8 cellular contexts compared by ENCODE assay signal in genomic region chr5:177351392-177352329, GRCh38. TPM values are rescaled to one million over a fixed set of nuclear protein-coding genes. Genes with fewer than 3 reads are reported as not detected.
DNase-seq lines count a peak whose midpoint lies in the region; ATAC-seq and TF ChIP-seq lines count a peak whose summit lies in the region.

TSS of gene LMAN2 (minus strand) at chr5:177351668. CDS start at chr5:177351647, 21 bp downstream.

- H3K9me2 ChIP-seq in SK-N-SH = no peaks in the 10 kb centered on the region

- TF ChIP-seq POLR2A in testis (IDR thresholded peaks at IDR 0.05) = no peak

- H2AFZ ChIP-seq in SK-N-SH (ENCODE audit: low read depth) = peak within 1 kb of the TSS; percentile 96

- H3K9me3 ChIP-seq in SK-N-SH (no peaks in the 10 kb centered on the region), testis (no peaks in the 10 kb centered on the region)

- intact Hi-C loops in testis (cut with DNase I; ENCODE audit: low total_unique reads) = no loop called here

- H3K27me3 ChIP-seq in SK-N-SH (ENCODE audit: insufficient read depth) = no peaks in the 10 kb centered on the region
- H3K27me3 ChIP-seq in testis = no peaks in the 10 kb centered on the region

- no peaks in the 10 kb centered on the region for H3F3A ChIP-seq in SK-N-SH (replicated peaks; ENCODE audit: insufficient read depth)

- ATAC-seq in HG02571 (IDR thresholded peaks at IDR 0.05; ENCODE audit: unreplicated experiment) = peak; percentile 86
- ATAC-seq in omental fat pad (ENCODE audit: low FRiP score) = peak; percentile 97

- no peak for TF ChIP-seq RAD21 in SK-N-SH (IDR thresholded peaks at IDR 0.05; ENCODE audit: low read length)

- peaks cover 48% of the 10 kb centered on the region for H3K79me2 ChIP-seq in SK-N-SH (ENCODE audit: insufficient read depth)

- H3K4me3 ChIP-seq in SK-N-SH (ENCODE audit: low read depth in 2 of 2, low read length in 1 of 2) (peak within 1 kb of the TSS; percentile 96 to 100), testis (peak within 1 kb of the TSS; percentile 70 to 86)

- H3K36me3 ChIP-seq in SK-N-SH (replicated peaks in 1 of 2; ENCODE audit: control insufficient read depth in 1 of 2, insufficient read depth in 2 of 2, low read length in 1 of 2) (peaks cover 16% of the 10 kb centered on the region in 2 experiments), testis (ENCODE audit: low read depth, missing control alignments) (no peaks in the 10 kb centered on the region)

- POLR2A ChIA-PET in SK-N-SH (lab: Yijun Ruan, JAX) = interaction anchor here (0.5 to 2.4 kb wide), 7 partner anchors 9 to 705 kb away, joined by 3 to 18 read pairs (median 5); partner anchors contain the start of genes PRELID1, RAB24 and TSPAN17

- H3K4me2 ChIP-seq in SK-N-SH = peak within 1 kb of the TSS; percentile 92

- peak within 1 kb of the TSS; percentile 97 for H3K9ac ChIP-seq in SK-N-SH

- DNase-seq in GM04503 (ENCODE audit: low read depth) (peak; percentile 90), NCI-H1048 (lab: John Stamatoyannopoulos, UW) (peak; percentile 85), SK-N-SH (peak; percentile 95), glomerular endothelial cell (ENCODE audit: extremely low read depth, low read depth, low spot score) (peak; percentile 81), omental fat pad (ENCODE audit: low spot score) (peak; percentile 80), testis (peak; percentile 97)
- peak; percentile 90 for DNase-seq in activated naive CD4-positive, alpha-beta T cell treated with anti-CD3 and anti-CD28 coated beads, Interleukin-2, amount 50 U/mL, for 16 hours

- CTCF ChIA-PET in SK-N-SH (lab: Yijun Ruan, JAX) = interaction anchor here (0.6 to 3.0 kb wide), 15 partner anchors 9 to 1459 kb away, joined by 3 to 10 read pairs (median 4); no protein-coding TSS in a partner anchor

- TF ChIP-seq EP300 in SK-N-SH (IDR thresholded peaks at IDR 0.05; ENCODE audit: borderline replicate concordance in 1 of 2, low read depth in 1 of 2, low read length in 1 of 2) = no peak

- peaks cover 5 to 23% of the 10 kb centered on the region in 2 experiments; a peak in 3 of 4 replicates for H3K4me1 ChIP-seq in SK-N-SH (ENCODE audit: control insufficient read depth in 1 of 2, insufficient read depth in 2 of 2, low read depth in 1 of 2, low read length in 1 of 2)
- peaks cover 16% of the 10 kb centered on the region for H3K4me1 ChIP-seq in testis

- H3K27ac ChIP-seq in SK-N-SH (ENCODE audit: low read depth in 2 of 2, low read length in 1 of 2) (peak within 1 kb of the TSS; percentile 98), testis (peak within 1 kb of the TSS; percentile 85 to 93)

- 5% methylated on average over 47 of the region's 55 CpGs for WGBS in SK-N-SH (ENCODE audit: low lambda C conversion rate)
- WGBS in testis, 2 donors = 6 to 11% methylated on average over 34 to 55 of the region's 55 CpGs

- TF ChIP-seq CTCF in SK-N-SH (IDR thresholded peaks at IDR 0.05) (no peak), omental fat pad (IDR thresholded peaks at IDR 0.05) (no peak), testis (IDR thresholded peaks at IDR 0.05) (no peak)

- peaks cover 5% of the 10 kb centered on the region; the same call in 1 of the 2 replicates for H4K20me1 ChIP-seq in SK-N-SH (ENCODE audit: insufficient read depth)

TF ChIP-seq in SK-N-SH, 30 proteins besides CTCF, POLR2A, EP300 and RAD21 (continues in another document):
- TF ChIP-seq ZBTB33 (IDR thresholded peaks at IDR 0.05; ENCODE audit: borderline replicate concordance, low read depth) (peak; percentile 22; the same call in 1 of the 2 replicates), MXI1 (IDR thresholded peaks at IDR 0.05; ENCODE audit: low read depth, low read length) (peak; percentile 70; the same call in 1 of the 2 replicates), RFX5 (IDR thresholded peaks at IDR 0.05; ENCODE audit: low read length) (no peak), REST (IDR thresholded peaks at IDR 0.05; ENCODE audit: low read depth, low read length) (0 out of 2 replicates have a peak, but pooled peaks have one; percentile 25), MAX (IDR thresholded peaks at IDR 0.05; ENCODE audit: low read depth) (peak; percentile 65), CHD2 (IDR thresholded peaks at IDR 0.05; ENCODE audit: low read length, partially characterized antibody) (peak; percentile 92), TAF1 (IDR thresholded peaks at IDR 0.05; ENCODE audit: borderline replicate concordance, low read depth, low read length) (peak; percentile 85), EZH2phosphoT487 (IDR thresholded peaks at IDR 0.05; ENCODE audit: borderline replicate concordance, low read depth) (no peak), SMC3 (IDR thresholded peaks at IDR 0.05; ENCODE audit: low read depth, low read length) (no peak), FOXM1 (IDR thresholded peaks at IDR 0.05; ENCODE audit: low read depth) (no peak), FOSL2 (IDR thresholded peaks at IDR 0.05; ENCODE audit: borderline replicate concordance, low read depth) (no peak), POLR2AphosphoS5 (IDR thresholded peaks at IDR 0.05; ENCODE audit: low read depth, low read length) (peak; percentile 81), RXRA (IDR thresholded peaks at IDR 0.05; ENCODE audit: borderline replicate concordance, low read depth) (no peak), MEF2A (IDR thresholded peaks at IDR 0.05; ENCODE audit: borderline replicate concordance, low read depth) (no peak), ELF1 (IDR thresholded peaks at IDR 0.05) (peak; percentile 99), YY1 (IDR thresholded peaks at IDR 0.05; ENCODE audit: low read depth) (peak; percentile 96), FOXJ3 (CRISPR knock-in tag; IDR thresholded peaks at IDR 0.05) (no peak), TCF12 (IDR thresholded peaks at IDR 0.05) (no peak), TEAD4 (IDR thresholded peaks at IDR 0.05; ENCODE audit: borderline replicate concordance, insufficient read depth) (no peak), SIN3A (IDR thresholded peaks at IDR 0.05; ENCODE audit: borderline replicate concordance, low read depth, low read length) (peak; percentile 46; the same call in 1 of the 2 replicates), NRF1 (IDR thresholded peaks at IDR 0.05; ENCODE audit: low read depth, low read length) (no peak), USF2 (IDR thresholded peaks at IDR 0.05; ENCODE audit: borderline replicate concordance, low read depth, low read length) (no peak)

RNA-seq across cellular contexts. Expression of gene LMAN2, which starts in this region (rescaled TPM):
- polyA plus RNA-seq in SK-N-SH (2012; rRNA removed) (380 and 500 TPM in 2 replicates), testis (ENCODE audit: insufficient read depth, low read depth, low replicate concordance) (254 TPM)
- 314 and 316 TPM in 2 replicates for polyA plus RNA-seq in SK-N-SH (2012; cell fraction: cytosol; rRNA removed)
- polyA plus RNA-seq in SK-N-SH (2012; cell fraction: nucleus; rRNA removed) = 380 and 476 TPM in 2 replicates
- total RNA-seq in glomerular endothelial cell (295 and 316 TPM in 2 replicates), omental fat pad (100 to 1,000 TPM; 129 to 164 (median 144) TPM), testis (100 to 1,000 TPM; 355 TPM)

Comparison
In these comparisons a context has a peak if more than half of its experiments do, and no peak if none do; other contexts are left out.
1. Peak in every context shown above with its lines: DNase-seq, ATAC-seq, H3K4me3 ChIP-seq and H3K27ac ChIP-seq.